In the genomic region with DNA sequence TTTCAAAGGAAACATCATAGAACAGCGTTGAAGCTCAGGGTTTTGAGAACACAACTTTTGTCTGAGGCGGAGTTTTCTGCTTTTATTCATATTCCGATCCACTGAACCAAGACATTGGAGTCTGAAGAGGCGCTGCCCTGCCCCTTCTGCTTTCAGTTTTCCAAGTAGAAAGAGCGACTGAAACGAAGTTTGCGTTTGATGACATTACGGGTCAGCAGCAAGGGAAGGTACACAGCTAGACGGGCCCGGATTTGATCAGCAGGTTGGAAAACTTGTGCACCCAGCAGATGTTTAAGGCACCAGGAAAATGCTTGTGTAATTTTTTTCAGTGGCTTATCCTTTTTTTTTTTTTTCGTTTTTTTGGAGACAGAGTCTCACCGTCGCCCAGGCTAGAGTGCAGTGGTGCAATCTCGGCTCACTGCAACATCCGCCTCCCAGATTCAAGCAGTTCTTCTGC, we compare ENCODE assay signal across 10 cellular contexts. TPM values are rescaled to one million over a fixed set of nuclear protein-coding genes. Genes with fewer than 3 reads are reported as not detected.
DNase-seq lines count a peak whose midpoint lies in the region; ATAC-seq and TF ChIP-seq lines count a peak whose summit lies in the region.
"Had no signal": no experiment of that assay in that cellular context is flagged by ENCODE, and none has a peak within 500 bp of the region (broad histone marks: within the 10 kb centered on the region; RNA-seq: fewer than 3 reads in every experiment).

No MANE protein-coding gene starts in this region.

- H3K27ac Mint-ChIP-seq in activated CD4-positive, alpha-beta memory T cell treated with anti-CD3 and anti-CD28 coated beads for 36 hours: peak overlapping the region; percentile 97

- H3K9me3 Mint-ChIP-seq in activated CD4-positive, alpha-beta memory T cell treated with anti-CD3 and anti-CD28 coated beads for 36 hours: no peaks in the 10 kb centered on the region

- no peaks in the 10 kb centered on the region for H4K20me1 ChIP-seq in fibroblast of lung (ENCODE audit: control insufficient read depth, extremely low read depth, insufficient read depth, low read length)

- H3K9me3 ChIP-seq in fibroblast of lung (ENCODE audit: control insufficient read depth, insufficient read depth, low read depth, low read length): no peaks in the 10 kb centered on the region
- no peaks in the 10 kb centered on the region for H3K9me3 ChIP-seq in sigmoid colon

- H3K4me3 ChIP-seq in GM12865 (ENCODE audit: low read depth, low read length) (peak overlapping the region; percentile 45), fibroblast of lung (replicated peaks in 1 of 4; ENCODE audit: control extremely low read depth in 1 of 4, insufficient read depth in 1 of 4, low read depth in 3 of 4, low read length in 4 of 4) (no peak overlapping the region), sigmoid colon (no peak overlapping the region)

- intact Hi-C loops in activated CD4-positive, alpha-beta memory T cell treated with anti-CD3 and anti-CD28 coated beads for 36 hours (cut with micrococcal nuclease): loop anchor here (1.0 to 5.0 kb wide), 6 partner anchors 13 to 231 kb away; partner anchors contain the start of gene GET4
- intact Hi-C loops in sigmoid colon (cut with DNase I): no loop called here

- CTCF ChIA-PET in activated CD4-positive, alpha-beta memory T cell treated with anti-CD3 and anti-CD28 coated beads for 36 hours (lab: Charles Lee): interaction anchor here (1.2 to 2.3 kb wide), 4 partner anchors 16 to 43 kb away, joined by 4 to 23 read pairs (median 10); partner anchors contain the start of gene GET4

- peaks cover 90% of the 10 kb centered on the region for H3K79me2 ChIP-seq in fibroblast of lung (ENCODE audit: control insufficient read depth, insufficient read depth, low read length)

- H3K36me3 ChIP-seq in fibroblast of lung (ENCODE audit: control insufficient read depth, insufficient read depth, low read length): peaks cover 8% of the 10 kb centered on the region
- no peaks in the 10 kb centered on the region for H3K36me3 ChIP-seq in sigmoid colon

- H3K27me3 ChIP-seq in fibroblast of lung (ENCODE audit: control insufficient read depth, insufficient read depth, low read length) (no peaks in the 10 kb centered on the region), sigmoid colon (no peaks in the 10 kb centered on the region)

- H3K4me1 ChIP-seq in fibroblast of lung (ENCODE audit: control insufficient read depth, extremely low read depth, insufficient read depth, low read length): peaks cover 17% of the 10 kb centered on the region
- peaks cover 0 to 94% (median 91%) of the 10 kb centered on the region in 4 donors for H3K4me1 ChIP-seq in sigmoid colon

- no peak for DNase-seq in GM12865 (ENCODE audit: low read depth)
- no peak for DNase-seq in activated CD4-positive, alpha-beta memory T cell treated with anti-CD3 and anti-CD28 coated beads for 36 hours
- DNase-seq in fibroblast of lung (ENCODE audit: low read depth in 2 of 2): no peak
- DNase-seq in sigmoid colon: peak; percentile 60
- DNase-seq in NCI-H128 (lab: John Stamatoyannopoulos, UW; ENCODE audit: unreplicated experiment): no peak
- no peak for DNase-seq in NAMALWA (ENCODE audit: low spot score)
- DNase-seq in HPDE6-E6E7 (ENCODE audit: extremely low spot score): no peak
- DNase-seq: islet precursor cell, NCI-H187 had no signal

- TF ChIP-seq CTCF in GM12865 (IDR thresholded peaks at IDR 0.05; ENCODE audit: insufficient read depth, low read depth, low read length, missing control alignments): no peak
- no peak for TF ChIP-seq CTCF in fibroblast of lung (conservative IDR thresholded peaks at IDR 0.05 in 1 of 2, IDR thresholded peaks at IDR 0.05 in 1 of 2; ENCODE audit: low read depth in 1 of 2, low read length in 2 of 2)
- TF ChIP-seq CTCF in sigmoid colon (IDR thresholded peaks at IDR 0.05): no peak

- no peak overlapping the region for H3K9ac ChIP-seq in fibroblast of lung (ENCODE audit: insufficient read depth, low read length)

- no peak for TF ChIP-seq POLR2A in sigmoid colon (IDR thresholded peaks at IDR 0.05)

- no peak for TF ChIP-seq EP300 in sigmoid colon (IDR thresholded peaks at IDR 0.05)

- H3K27ac ChIP-seq in fibroblast of lung (ENCODE audit: insufficient read depth, low read length) (peak overlapping the region; percentile 93), sigmoid colon (peak overlapping the region; percentile 84 to 92 (median 89))

- H3K4me2 ChIP-seq in fibroblast of lung (ENCODE audit: extremely low read depth, insufficient read depth, low read length): no peak overlapping the region

- H3K36me3 Mint-ChIP-seq in activated CD4-positive, alpha-beta memory T cell treated with anti-CD3 and anti-CD28 coated beads for 36 hours: peaks cover 11% of the 10 kb centered on the region

- WGBS in sigmoid colon, 2 donors: 91 to 94% methylated on average over 15 of the region's 15 CpGs

- POLR2A ChIA-PET in activated CD4-positive, alpha-beta memory T cell treated with anti-CD3 and anti-CD28 coated beads for 36 hours (lab: Charles Lee): interaction anchor here (2.5 to 2.8 kb wide), 2 partner anchors 16 to 40 kb away, joined by 9 to 19 read pairs; no protein-coding TSS in a partner anchor

- H3K4me3 Mint-ChIP-seq in activated CD4-positive, alpha-beta memory T cell treated with anti-CD3 and anti-CD28 coated beads for 36 hours: peak overlapping the region; percentile 74

- H3K4me1 Mint-ChIP-seq in activated CD4-positive, alpha-beta memory T cell treated with anti-CD3 and anti-CD28 coated beads for 36 hours (ENCODE audit: low read depth): peaks cover 48% of the 10 kb centered on the region

- H3K27me3 Mint-ChIP-seq in activated CD4-positive, alpha-beta memory T cell treated with anti-CD3 and anti-CD28 coated beads for 36 hours: no peaks in the 10 kb centered on the region

- no peak overlapping the region for H2AFZ ChIP-seq in fibroblast of lung (ENCODE audit: low read length)

- no peak for ATAC-seq in HG03045 (IDR thresholded peaks at IDR 0.05; ENCODE audit: unreplicated experiment)

RNA-seq across cellular contexts. Expression of gene SUN1, which starts 0.7 kb away (rescaled TPM):
- total RNA-seq in activated CD4-positive, alpha-beta memory T cell treated with anti-CD3 and anti-CD28 coated beads for 36 hours: 10 to 100 TPM; 69.5 to 69.9 TPM
- total RNA-seq in fibroblast of lung (92.7 and 185 TPM in 2 replicates), sigmoid colon (100 to 1,000 TPM; 108 to 130 (median 119) TPM)
- polyA plus RNA-seq in fibroblast of lung (157 and 220 TPM in 2 replicates), sigmoid colon (10 to 100 TPM; 23.4 to 71.0 (median 30.1) TPM)
- polyA plus RNA-seq in fibroblast of lung (2012): 88.9 and 139 TPM in 2 replicates
- polyA minus RNA-seq in fibroblast of lung (ENCODE audit: low replicate concordance): 247 and 378 TPM in 2 replicates

RNA-seq across cellular contexts. Expression of gene GET4, which starts 43.4 kb away (rescaled TPM):
- 10 to 100 TPM; 22.3 to 27.1 TPM for total RNA-seq in activated CD4-positive, alpha-beta memory T cell treated with anti-CD3 and anti-CD28 coated beads for 36 hours
- total RNA-seq in fibroblast of lung (21.6 and 23.1 TPM in 2 replicates), sigmoid colon (10 to 100 TPM; 20.3 to 32.4 (median 25.4) TPM)
- polyA plus RNA-seq in fibroblast of lung (13.4 and 15.9 TPM in 2 replicates), sigmoid colon (10 to 100 TPM; 25.8 to 51.4 (median 31.2) TPM)
- polyA plus RNA-seq in fibroblast of lung (2012): 18.0 and 26.5 TPM in 2 replicates
- 1.3 and 6.9 TPM in 2 replicates for polyA minus RNA-seq in fibroblast of lung (ENCODE audit: low replicate concordance)
